Comparison of ENCODE assay signal across 15 cellular contexts in the genomic region with DNA sequence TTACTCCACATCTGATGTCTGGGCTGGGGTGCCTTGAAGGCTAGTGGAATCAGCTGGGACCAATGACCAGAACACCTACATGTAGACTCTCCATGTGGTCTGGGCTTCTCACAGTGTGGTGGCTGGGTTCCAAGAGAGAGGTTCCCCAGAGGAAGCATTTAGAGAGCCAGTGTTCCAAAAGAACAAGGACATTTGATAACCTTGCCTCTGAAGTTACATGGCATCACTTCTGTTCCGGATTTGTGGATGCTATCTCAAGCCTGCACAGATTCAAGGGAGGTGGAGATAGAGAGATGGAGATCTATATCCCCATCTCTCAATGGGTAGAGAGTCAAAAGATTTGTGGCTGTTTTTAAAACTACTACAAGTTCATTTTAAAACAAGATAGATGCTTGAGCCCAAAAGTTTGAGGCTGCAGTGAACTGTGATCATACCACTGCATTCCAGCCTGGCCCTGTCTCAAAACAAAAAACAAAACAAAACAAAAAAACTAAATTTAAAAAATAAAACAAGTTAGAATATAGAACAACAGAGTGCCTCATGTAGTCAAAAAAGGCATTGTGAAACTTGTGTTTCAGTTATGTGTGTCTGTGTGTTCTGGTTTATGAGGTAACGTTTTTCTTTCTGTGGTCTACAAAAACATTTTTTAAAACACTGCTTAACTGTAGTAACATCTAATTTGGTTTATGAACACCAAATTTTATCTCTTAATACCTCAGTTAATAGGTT. TPM values are rescaled to one million over a fixed set of nuclear protein-coding genes. Genes with fewer than 3 reads are reported as not detected.
DNase-seq lines count a peak whose midpoint lies in the region; ATAC-seq and TF ChIP-seq lines count a peak whose summit lies in the region.
"Had no signal": no experiment of that assay in that cellular context is flagged by ENCODE, and none has a peak within 500 bp of the region (broad histone marks: within the 10 kb centered on the region; RNA-seq: fewer than 3 reads in every experiment).

No MANE protein-coding gene starts in this region.

- no peak for TF ChIP-seq CTCF in right atrium auricular region (IDR thresholded peaks at IDR 0.05)

- no peaks in the 10 kb centered on the region for H3K27me3 ChIP-seq in adipocyte (replicated peaks; ENCODE audit: control insufficient read depth, insufficient read depth, low read length)
- H3K27me3 ChIP-seq in right atrium auricular region, result no peaks in the 10 kb centered on the region

- H3K27ac ChIP-seq in right atrium auricular region, result peak overlapping the region; percentile 1 to 38
- peak overlapping the region; percentile 86 for H3K27ac ChIP-seq in substantia nigra (ENCODE audit: low read depth, low read length, poor library complexity, severe bottlenecking)
- H3K27ac ChIP-seq: prostate gland had no signal

- H3K9me3 ChIP-seq in adipocyte (ENCODE audit: control insufficient read depth, low read length), result no peaks in the 10 kb centered on the region
- H3K9me3 ChIP-seq in right atrium auricular region, result no peaks in the 10 kb centered on the region
- H3K9me3 ChIP-seq: Caco-2, prostate gland had no signal

- ATAC-seq in GM21390 (IDR thresholded peaks at IDR 0.05; ENCODE audit: unreplicated experiment) (peak; percentile 61), GM18520 (IDR thresholded peaks at IDR 0.05; ENCODE audit: unreplicated experiment) (no peak)
- ATAC-seq: T-cell had no signal

- H3K9ac ChIP-seq in adipocyte (ENCODE audit: low read length), result no peak overlapping the region

- H3K4me1 ChIP-seq in adipocyte (ENCODE audit: control insufficient read depth, insufficient read depth, low read length), result peaks cover 63% of the 10 kb centered on the region
- peaks cover 5 to 57% of the 10 kb centered on the region in 2 donors for H3K4me1 ChIP-seq in right atrium auricular region

- H3K4me3 ChIP-seq in adipocyte (ENCODE audit: low read length) (peak overlapping the region; percentile 20), right atrium auricular region (no peak overlapping the region)
- H3K4me3 ChIP-seq: prostate gland had no signal

- DNase-seq in adipocyte (ENCODE audit: low read depth), result peak; percentile 35
- DNase-seq in right atrium auricular region (ENCODE audit: low spot score), result no peak
- DNase-seq in substantia nigra (lab: John Stamatoyannopoulos, UW), result peak in 2 of 49 donors; percentile 18 to 41
- DNase-seq in T1000 (lab: John Stamatoyannopoulos, UW), result no peak
- DNase-seq in NCI-H187 (lab: John Stamatoyannopoulos, UW), result no peak
- DNase-seq: activated CD4-positive, CD25-positive, alpha-beta regulatory T cell treated with anti-CD3 and anti-CD28 coated beads, Interleukin-2, amount 50 U/mL, for 72 hours; Caco-2; MV-4-11; OCI-M1; stimulated activated CD4-positive, alpha-beta T cell treated with anti-CD3 and anti-CD28 coated beads, Interleukin-4, amount 100 ng/mL, for 4 hours; stimulated activated naive CD4-positive, alpha-beta T cell treated with Interleukin-2 at 50 U/mL for 16 hours; T-cell had no signal

- no peaks in the 10 kb centered on the region for H3K36me3 ChIP-seq in adipocyte (ENCODE audit: control insufficient read depth, insufficient read depth, low read length, severe bottlenecking)
- no peaks in the 10 kb centered on the region for H3K36me3 ChIP-seq in right atrium auricular region
- H3K36me3 ChIP-seq: prostate gland had no signal

RNA-seq across cellular contexts. Expression of gene PDE8A, which starts 44.8 kb away (rescaled TPM):
- total RNA-seq in right atrium auricular region, result 10 to 100 TPM; 19.2 to 23.2 TPM
